ENCODE assay signal across 7 cellular contexts in the genomic region with DNA sequence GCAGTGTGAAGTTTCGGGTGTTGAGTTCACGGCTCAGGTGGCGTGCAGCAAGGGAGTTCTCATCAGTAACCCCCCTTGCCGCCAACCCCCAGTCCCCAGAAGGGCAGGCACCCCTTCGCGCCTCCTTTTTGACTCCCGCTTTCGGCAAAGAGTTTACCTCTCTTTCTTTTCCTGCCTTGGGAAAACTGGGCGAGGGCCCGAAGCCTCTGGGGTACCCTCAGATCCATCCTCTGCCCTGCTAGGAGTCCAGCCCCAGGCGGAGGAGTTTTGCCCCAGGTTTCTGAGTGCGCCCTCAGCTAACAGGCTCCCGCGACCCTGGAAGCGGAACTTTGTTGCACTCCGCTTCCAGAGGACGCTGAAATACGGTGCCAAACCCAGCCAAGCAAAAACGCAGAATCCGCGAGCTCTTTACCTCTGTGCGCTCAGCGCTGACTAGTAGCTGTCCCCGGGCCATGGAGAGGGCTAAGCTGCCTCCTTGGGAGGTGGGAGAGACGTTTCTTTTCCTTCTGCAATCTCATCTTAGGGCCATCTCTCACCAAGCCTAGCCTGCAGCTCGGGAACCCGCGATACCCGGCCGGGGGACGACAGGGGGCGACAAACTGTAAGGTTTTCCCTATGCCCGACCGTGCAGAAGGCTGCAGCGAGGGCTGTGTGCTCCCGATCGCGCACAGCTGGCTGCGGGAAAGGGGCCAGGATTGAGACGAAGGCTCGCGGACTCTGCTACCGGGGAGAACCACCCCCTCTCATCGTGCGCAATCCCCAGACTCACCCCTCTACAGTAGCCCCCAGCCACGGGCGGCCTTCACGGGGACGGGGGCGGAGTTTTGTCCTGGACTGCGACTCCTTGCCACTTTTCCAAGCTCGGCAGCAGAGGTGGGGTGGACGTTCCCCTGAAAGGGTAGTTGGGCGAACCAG. TPM values are rescaled to one million over a fixed set of nuclear protein-coding genes. Genes with fewer than 3 reads are reported as not detected.
DNase-seq lines count a peak whose midpoint lies in the region; ATAC-seq and TF ChIP-seq lines count a peak whose summit lies in the region.

No MANE protein-coding gene starts in this region.

- ATAC-seq in left colon (peak; percentile 61), GM19035 (IDR thresholded peaks at IDR 0.05; ENCODE audit: unreplicated experiment) (no peak)

- in situ Hi-C loops in GM13977 (cut with MboI; ENCODE audit: low pct_unique_long_range_greater_than_20kb, low sequenced_read_pairs, unreplicated experiment), result loop anchor here (10.0 to 25.0 kb wide), 3 partner anchors 178 to 884 kb away; partner anchors contain the start of genes FOXA2 and LINC00237

- TF ChIP-seq CTCF in GM13977 (IDR thresholded peaks at IDR 0.05; ENCODE audit: extremely low read depth, insufficient read depth, missing control alignments), result peak; percentile 41

- DNase-seq in GM13977 (ENCODE audit: low spot score) (no peak), NCI-H1105 (lab: John Stamatoyannopoulos, UW) (peak; percentile 80), astrocyte of the hippocampus (ENCODE audit: low read depth, low spot score) (peak; percentile 26), left colon (peak in 1 of 2 donors; percentile 53)
- DNase-seq in stimulated activated CD8-positive, alpha-beta memory T cell treated with anti-CD3 and anti-CD28 coated beads, Interleukin-7, amount 100 ng/mL, for 48 hours (ENCODE audit: extremely low read depth in 1 of 2, low read depth in 1 of 2), result peak; percentile 16 to 32
- no peak for DNase-seq in activated effector memory CD4-positive, alpha-beta T cell treated with anti-CD3 and anti-CD28 coated beads, Interleukin-2, amount 50 U/mL, for 16 hours

- intact Hi-C loops in left colon (cut with DNase I, micrococcal nuclease), result no loop called here

RNA-seq across cellular contexts. Expression of gene PAX1, which starts 2.7 kb away (rescaled TPM):
- not detected for total RNA-seq in left colon

Comparison
In these comparisons a context has a peak if more than half of its experiments do, and no peak if none do; other contexts are left out.
1. DNase-seq: peak in NCI-H1105 (single experiment), astrocyte of the hippocampus (single experiment) and stimulated activated CD8-positive, alpha-beta memory T cell treated with anti-CD3 and anti-CD28 coated beads, Interleukin-7, amount 100 ng/mL, for 48 hours (2 of 2); none in GM13977 (single experiment) and activated effector memory CD4-positive, alpha-beta T cell treated with anti-CD3 and anti-CD28 coated beads, Interleukin-2, amount 50 U/mL, for 16 hours (single experiment).